In the genomic region with DNA sequence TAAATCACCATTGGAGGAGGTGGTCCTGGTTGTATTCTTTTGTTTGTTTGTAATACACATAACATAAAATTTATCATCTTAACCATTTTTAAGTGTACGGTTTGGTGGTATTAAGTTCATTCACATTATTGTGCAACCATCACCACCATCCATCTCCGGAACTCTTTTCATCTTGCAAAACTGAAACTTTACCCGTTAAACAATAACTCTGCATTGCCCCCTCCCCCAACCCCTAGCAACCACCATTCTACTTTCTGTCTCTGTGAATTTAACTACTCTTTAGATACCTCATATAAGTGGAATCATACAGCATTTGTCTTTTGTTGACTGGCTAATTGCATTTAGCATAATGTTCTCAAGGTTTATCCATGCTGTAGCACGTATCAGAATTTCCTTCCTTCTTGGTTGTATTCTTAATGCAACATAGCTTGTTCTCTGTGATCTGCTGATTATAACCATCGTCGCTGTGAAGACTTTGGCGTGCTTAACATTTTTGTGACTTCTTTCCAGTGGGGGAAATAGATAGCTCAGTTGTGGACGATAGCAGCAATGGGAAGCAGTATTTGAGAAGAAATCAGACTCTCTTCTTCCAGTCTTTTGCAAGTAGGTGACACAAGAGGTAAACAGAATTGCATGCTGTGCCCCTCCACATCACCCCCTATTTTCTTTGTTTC, we compare ENCODE assay signal across 10 cellular contexts.
DNase-seq lines count a peak whose midpoint lies in the region; ATAC-seq lines count a peak whose summit lies in the region.
"Had no signal": no experiment of that assay in that cellular context is flagged by ENCODE, and none has a peak within 500 bp of the region (broad histone marks: within the 10 kb centered on the region; RNA-seq: fewer than 3 reads in every experiment).

No MANE protein-coding gene starts in this region.

- H3K36me3 Mint-ChIP-seq in stimulated activated naive B cell treated with anti-CD40 and anti-IgM and Interleukin-4, amounts not matched to agents 10 μg/mL and 1 μg/mL and 100 μg/mL, for 72 hours, result peaks cover 6 to 7% of the 10 kb centered on the region in 2 donors
- H3K36me3 Mint-ChIP-seq: brain had no signal

- H3K27ac ChIP-seq in KOPT-K1 (ENCODE audit: low read depth, low read length, poor library complexity, severe bottlenecking), result peak overlapping the region; percentile 59
- H3K27ac ChIP-seq: 22Rv1 had no signal

- H3K36me3 ChIP-seq in KOPT-K1 (ENCODE audit: insufficient read depth, low read length), result no peaks in the 10 kb centered on the region

- peak; percentile 58 to 71 for ATAC-seq in stimulated activated naive B cell treated with anti-CD40 and anti-IgM and Interleukin-4, amounts not matched to agents 10 μg/mL and 1 μg/mL and 100 μg/mL, for 72 hours (replicated peaks)
- ATAC-seq in GM18858 (IDR thresholded peaks at IDR 0.05; ENCODE audit: unreplicated experiment) (no peak), GM19035 (IDR thresholded peaks at IDR 0.05; ENCODE audit: unreplicated experiment) (no peak)

- peaks cover 30 to 45% of the 10 kb centered on the region in 2 donors for H3K4me1 Mint-ChIP-seq in stimulated activated naive B cell treated with anti-CD40 and anti-IgM and Interleukin-4, amounts not matched to agents 10 μg/mL and 1 μg/mL and 100 μg/mL, for 72 hours

- peak overlapping the region; percentile 27 for H3K27ac Mint-ChIP-seq in stimulated activated naive B cell treated with anti-CD40 and anti-IgM and Interleukin-4, amounts not matched to agents 10 μg/mL and 1 μg/mL and 100 μg/mL, for 72 hours

- H3K4me3 Mint-ChIP-seq in stimulated activated naive B cell treated with anti-CD40 and anti-IgM and Interleukin-4, amounts not matched to agents 10 μg/mL and 1 μg/mL and 100 μg/mL, for 72 hours, result peak overlapping the region; percentile 74 to 76
- H3K4me3 Mint-ChIP-seq: brain had no signal

- DNase-seq in NK-92 treated with Interleukin-12 subunit alpha and Interleukin-12 subunit beta, amount 100 ng/mL, for 24 hours (lab: John Stamatoyannopoulos, UW), result peak; percentile 6
- DNase-seq in NK-92 (lab: John Stamatoyannopoulos, UW; ENCODE audit: unreplicated experiment) (no peak), putamen (ENCODE audit: low spot score) (no peak)
- peak; percentile 12 for DNase-seq in activated naive CD8-positive, alpha-beta T cell treated with anti-CD3 and anti-CD28 coated beads, Interleukin-2, amount 50 U/mL, for 16 hours (ENCODE audit: low read depth, low spot score)
- no peak for DNase-seq in stimulated activated naive B cell treated with anti-CD40 and anti-IgM and Interleukin-4, amounts not matched to agents 10 μg/mL and 1 μg/mL and 100 μg/mL, for 72 hours

- H3K27me3 Mint-ChIP-seq in stimulated activated naive B cell treated with anti-CD40 and anti-IgM and Interleukin-4, amounts not matched to agents 10 μg/mL and 1 μg/mL and 100 μg/mL, for 72 hours, result no peaks in the 10 kb centered on the region

- H3K9me3 ChIP-seq in KOPT-K1 (ENCODE audit: insufficient read depth, low read length, poor library complexity, severe bottlenecking), result no peaks in the 10 kb centered on the region

- H3K9me3 Mint-ChIP-seq in stimulated activated naive B cell treated with anti-CD40 and anti-IgM and Interleukin-4, amounts not matched to agents 10 μg/mL and 1 μg/mL and 100 μg/mL, for 72 hours, result peaks cover 0 to 2% of the 10 kb centered on the region in 2 donors

Comparison
In these comparisons a context has a peak if more than half of its experiments do, and no peak if none do; other contexts are left out.
1. DNase-seq: peak in NK-92 treated with Interleukin-12 subunit alpha and Interleukin-12 subunit beta, amount 100 ng/mL, for 24 hours (single experiment) and activated naive CD8-positive, alpha-beta T cell treated with anti-CD3 and anti-CD28 coated beads, Interleukin-2, amount 50 U/mL, for 16 hours (single experiment); none in NK-92 (single experiment), stimulated activated naive B cell treated with anti-CD40 and anti-IgM and Interleukin-4, amounts not matched to agents 10 μg/mL and 1 μg/mL and 100 μg/mL, for 72 hours (single experiment) and putamen (single experiment).
2. ATAC-seq: peak in stimulated activated naive B cell treated with anti-CD40 and anti-IgM and Interleukin-4, amounts not matched to agents 10 μg/mL and 1 μg/mL and 100 μg/mL, for 72 hours (2 of 2); none in GM18858 (single experiment) and GM19035 (single experiment).